In genomic region chr13:34294483-34295129, GRCh38 we compare ENCODE assay signal across 2 cellular contexts.
TF ChIP-seq lines count a peak whose summit lies in the region.

No MANE protein-coding gene starts in this region.

TF ChIP-seq in H1, 55 proteins besides CTCF, POLR2A, EP300 and RAD21 (continued from another document):
- TF ChIP-seq SRF (IDR thresholded peaks at IDR 0.05; ENCODE audit: low read depth, low read length) (no peak), SP4 (IDR thresholded peaks at IDR 0.05; ENCODE audit: low read length) (no peak), RXRA (IDR thresholded peaks at IDR 0.05; ENCODE audit: insufficient read depth, low read depth, low read length) (no peak), NRF1 (IDR thresholded peaks at IDR 0.05; ENCODE audit: low read depth, low read length) (no peak), ATF3 (IDR thresholded peaks at IDR 0.05; ENCODE audit: insufficient read depth, low read depth, low read length) (no peak), TCF12 (IDR thresholded peaks at IDR 0.05; ENCODE audit: low read depth, low read length) (no peak), HDAC2 (IDR thresholded peaks at IDR 0.05; ENCODE audit: borderline replicate concordance in 1 of 2, low read depth in 2 of 2, low read length in 2 of 2) (no peak)
TF ChIP-seq in H1: peak in this region for 0.

TF ChIP-seq in SK-N-SH, 30 proteins besides CTCF, POLR2A, EP300 and RAD21:
- TF ChIP-seq REST (IDR thresholded peaks at IDR 0.05; ENCODE audit: low read depth, low read length) (no peak), JUND (IDR thresholded peaks at IDR 0.05) (no peak), SIN3A (IDR thresholded peaks at IDR 0.05; ENCODE audit: borderline replicate concordance, low read depth, low read length) (no peak), MXI1 (IDR thresholded peaks at IDR 0.05; ENCODE audit: low read depth, low read length) (no peak), NRF1 (IDR thresholded peaks at IDR 0.05; ENCODE audit: low read depth, low read length) (no peak), RFX5 (IDR thresholded peaks at IDR 0.05; ENCODE audit: low read length) (no peak), TEAD4 (IDR thresholded peaks at IDR 0.05; ENCODE audit: borderline replicate concordance, insufficient read depth) (no peak), TCF12 (IDR thresholded peaks at IDR 0.05) (no peak), FOSL2 (IDR thresholded peaks at IDR 0.05; ENCODE audit: borderline replicate concordance, low read depth) (no peak), EZH2phosphoT487 (IDR thresholded peaks at IDR 0.05; ENCODE audit: borderline replicate concordance, low read depth) (no peak), FOXM1 (IDR thresholded peaks at IDR 0.05; ENCODE audit: low read depth) (no peak), YY1 (IDR thresholded peaks at IDR 0.05; ENCODE audit: low read depth) (no peak), USF1 (IDR thresholded peaks at IDR 0.05; ENCODE audit: borderline replicate concordance, low read depth) (no peak), USF2 (IDR thresholded peaks at IDR 0.05; ENCODE audit: borderline replicate concordance, low read depth, low read length) (no peak), ZBTB33 (IDR thresholded peaks at IDR 0.05; ENCODE audit: borderline replicate concordance, low read depth) (no peak), TAF1 (IDR thresholded peaks at IDR 0.05; ENCODE audit: borderline replicate concordance, low read depth, low read length) (no peak), CHD2 (IDR thresholded peaks at IDR 0.05; ENCODE audit: low read length, partially characterized antibody) (no peak), NFIC (IDR thresholded peaks at IDR 0.05; ENCODE audit: borderline replicate concordance) (no peak), IRF3 (IDR thresholded peaks at IDR 0.05; ENCODE audit: low read depth, low read length) (no peak), POLR2AphosphoS5 (IDR thresholded peaks at IDR 0.05; ENCODE audit: low read depth, low read length) (no peak)
